Comparison of ENCODE assay signal across 9 cellular contexts in the genomic region with DNA sequence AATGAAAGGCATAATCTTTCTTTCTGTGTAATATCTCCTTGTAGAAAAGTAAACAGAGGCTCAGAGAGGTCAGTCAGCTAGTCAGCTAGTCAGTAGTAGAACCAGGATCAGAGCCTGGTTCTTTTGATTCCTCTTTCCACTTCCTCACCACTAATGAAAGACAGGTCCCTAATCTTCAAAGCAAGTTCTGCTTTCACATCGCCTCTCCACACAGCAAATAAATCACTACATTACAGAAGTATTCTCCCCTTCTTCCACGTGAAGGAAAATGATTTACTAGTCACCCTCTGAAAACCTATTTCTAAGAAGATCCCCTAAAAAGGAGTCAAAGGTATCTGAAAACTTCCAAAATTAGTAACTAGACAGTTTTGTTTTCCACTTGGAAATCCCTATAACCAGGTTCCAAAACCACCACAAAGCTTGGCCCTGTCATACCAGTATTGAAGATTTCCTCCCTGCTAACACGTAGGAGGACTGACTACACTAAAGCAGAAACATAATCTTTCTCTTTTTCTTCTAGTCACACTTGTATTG.
A peak's percentile ranks its signal among the peaks of the same experiment; 100 is the strongest.
DNase-seq lines count a peak whose midpoint lies in the region; ATAC-seq and TF ChIP-seq lines count a peak whose summit lies in the region.
"Had no signal": no experiment of that assay in that cellular context is flagged by ENCODE, and none has a peak within 500 bp of the region (broad histone marks: within the 10 kb centered on the region; RNA-seq: fewer than 3 reads in every experiment).

No MANE protein-coding gene starts in this region.

- DNase-seq in SIG-M5 treated with dmso at 0.1 percent for 504 hours (lab: John Stamatoyannopoulos, UW; ENCODE audit: unreplicated experiment) (peak; percentile 35), SIG-M5 (lab: John Stamatoyannopoulos, UW) (no peak), SK-N-SH (no peak), NCI-H1105 (lab: John Stamatoyannopoulos, UW) (no peak), OCI-M2 (lab: John Stamatoyannopoulos, UW; ENCODE audit: unreplicated experiment) (no peak), occipital lobe (lab: John Stamatoyannopoulos, UW) (no peak)

- POLR2A ChIA-PET in SK-N-SH (lab: Yijun Ruan, JAX), result no interaction called here

- H3K4me2 ChIP-seq in SK-N-SH, result peak overlapping the region; percentile 38

- no peaks in the 10 kb centered on the region for H3K27me3 ChIP-seq in SK-N-SH (ENCODE audit: insufficient read depth)
- no peaks in the 10 kb centered on the region for H3K27me3 ChIP-seq in muscle layer of colon (ENCODE audit: control insufficient read depth in 1 of 2, insufficient read depth in 2 of 2, low read length in 2 of 2)

- CTCF ChIA-PET in SK-N-SH (lab: Yijun Ruan, JAX), result interaction anchor here (0.7 to 1.2 kb wide), 4 partner anchors 10 to 811 kb away, joined by 3 to 4 read pairs (median 4); no protein-coding TSS in a partner anchor

- H2AFZ ChIP-seq in SK-N-SH (ENCODE audit: low read depth), result peak overlapping the region; percentile 80

- no peaks in the 10 kb centered on the region for H3K9me3 ChIP-seq in SK-N-SH
- H3K9me3 ChIP-seq in muscle layer of colon (ENCODE audit: low read length), result no peaks in the 10 kb centered on the region

- H3K79me2 ChIP-seq in SK-N-SH (ENCODE audit: insufficient read depth), result no peaks in the 10 kb centered on the region

- TF ChIP-seq EP300 in SK-N-SH (IDR thresholded peaks at IDR 0.05; ENCODE audit: borderline replicate concordance in 1 of 2, low read depth in 1 of 2, low read length in 1 of 2), result no peak

- no peak for TF ChIP-seq CTCF in SK-N-SH (IDR thresholded peaks at IDR 0.05)

- peak overlapping the region; percentile 68 for H3K9ac ChIP-seq in SK-N-SH
- H3K9ac ChIP-seq in muscle layer of colon (ENCODE audit: low read length), result no peak overlapping the region

- TF ChIP-seq RAD21 in SK-N-SH (IDR thresholded peaks at IDR 0.05; ENCODE audit: low read length), result no peak

- peak overlapping the region; percentile 76 to 93; a peak in 3 of 4 replicates for H3K27ac ChIP-seq in SK-N-SH (ENCODE audit: low read depth in 2 of 2, low read length in 1 of 2)
- peak overlapping the region; percentile 2 for H3K27ac ChIP-seq in muscle layer of colon (ENCODE audit: low read depth, low read length)
- H3K27ac ChIP-seq: SK-N-MC had no signal

- 5% methylated on average over 3 of the region's 3 CpGs for WGBS in SK-N-SH (ENCODE audit: low lambda C conversion rate)

- no peaks in the 10 kb centered on the region for H3K36me3 ChIP-seq in SK-N-SH (replicated peaks in 1 of 2; ENCODE audit: control insufficient read depth in 1 of 2, insufficient read depth in 2 of 2, low read length in 1 of 2)
- H3K36me3 ChIP-seq in muscle layer of colon (ENCODE audit: insufficient read depth, low read length), result no peaks in the 10 kb centered on the region

- H3F3A ChIP-seq in SK-N-SH (replicated peaks; ENCODE audit: insufficient read depth), result peaks cover 24% of the 10 kb centered on the region

- peak; percentile 78 for ATAC-seq in HG02973 (IDR thresholded peaks at IDR 0.05; ENCODE audit: unreplicated experiment)

- no peaks in the 10 kb centered on the region for H4K20me1 ChIP-seq in SK-N-SH (ENCODE audit: insufficient read depth)

- no peaks in the 10 kb centered on the region for H3K9me2 ChIP-seq in SK-N-SH

- peak overlapping the region in 1 of 2 experiments; percentile 35; a peak in 1 of 4 replicates for H3K4me3 ChIP-seq in SK-N-SH (ENCODE audit: low read depth in 2 of 2, low read length in 1 of 2)
- H3K4me3 ChIP-seq in muscle layer of colon (ENCODE audit: low read depth in 1 of 2, low read length in 2 of 2), result no peak overlapping the region
- H3K4me3 ChIP-seq: SK-N-MC had no signal

- H3K4me1 ChIP-seq in SK-N-SH (ENCODE audit: control insufficient read depth in 1 of 2, insufficient read depth in 2 of 2, low read depth in 1 of 2, low read length in 1 of 2) (peaks cover 0 to 17% of the 10 kb centered on the region in 2 experiments; a peak in 2 of 4 replicates), muscle layer of colon (ENCODE audit: insufficient read depth, low read length) (peaks cover 32% of the 10 kb centered on the region)

TF ChIP-seq in SK-N-SH, 30 proteins besides CTCF, POLR2A, EP300 and RAD21:
- TF ChIP-seq MEF2A (IDR thresholded peaks at IDR 0.05; ENCODE audit: borderline replicate concordance, low read depth), result no peak
- TF ChIP-seq RXRA (IDR thresholded peaks at IDR 0.05; ENCODE audit: borderline replicate concordance, low read depth), result no peak
- no peak for TF ChIP-seq JUND (IDR thresholded peaks at IDR 0.05)
- TF ChIP-seq EZH2phosphoT487 (IDR thresholded peaks at IDR 0.05; ENCODE audit: borderline replicate concordance, low read depth), result no peak
- TF ChIP-seq, protein P1, sequence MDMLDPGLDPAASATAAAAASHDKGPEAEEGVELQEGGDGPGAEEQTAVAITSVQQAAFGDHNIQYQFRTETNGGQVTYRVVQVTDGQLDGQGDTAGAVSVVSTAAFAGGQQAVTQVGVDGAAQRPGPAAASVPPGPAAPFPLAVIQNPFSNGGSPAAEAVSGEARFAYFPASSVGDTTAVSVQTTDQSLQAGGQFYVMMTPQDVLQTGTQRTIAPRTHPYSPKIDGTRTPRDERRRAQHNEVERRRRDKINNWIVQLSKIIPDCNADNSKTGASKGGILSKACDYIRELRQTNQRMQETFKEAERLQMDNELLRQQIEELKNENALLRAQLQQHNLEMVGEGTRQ (IDR thresholded peaks at IDR 0.05; ENCODE audit: borderline replicate concordance, low read depth, low read length), result no peak
- TF ChIP-seq RFX5 (IDR thresholded peaks at IDR 0.05; ENCODE audit: low read length), result no peak
- no peak for TF ChIP-seq POLR2AphosphoS5 (IDR thresholded peaks at IDR 0.05; ENCODE audit: low read depth, low read length)
- 0 out of 2 replicates have a peak, but pooled peaks have one; percentile 1 for TF ChIP-seq YY1 (IDR thresholded peaks at IDR 0.05; ENCODE audit: low read depth)
- TF ChIP-seq ELF1 (IDR thresholded peaks at IDR 0.05), result no peak
- TF ChIP-seq TCF12 (IDR thresholded peaks at IDR 0.05), result peak; percentile 16; the same call in 1 of the 2 replicates
